In the genomic region with DNA sequence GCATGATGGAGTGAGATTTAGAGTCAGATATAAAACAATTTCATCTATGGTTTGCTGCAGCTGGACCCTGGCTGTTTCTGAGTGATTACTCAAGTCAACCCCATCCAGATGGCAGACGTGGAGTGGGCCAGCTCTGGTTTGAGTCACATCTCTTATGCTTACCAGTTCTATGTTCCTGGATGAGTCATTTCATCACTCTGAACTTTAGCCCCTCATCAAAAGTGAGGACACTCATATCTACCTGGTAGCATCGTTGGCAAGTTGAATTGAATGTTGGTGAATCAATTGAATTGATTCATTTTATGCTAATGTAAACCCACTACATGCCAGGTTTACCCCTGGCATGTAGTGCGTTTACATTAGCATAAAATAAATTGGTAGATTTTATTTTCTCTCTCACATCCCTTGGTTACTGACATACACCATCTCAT, we compare ENCODE assay signal across 9 cellular contexts.
DNase-seq lines count a peak whose midpoint lies in the region; ATAC-seq lines count a peak whose summit lies in the region.
"Had no signal": no experiment of that assay in that cellular context is flagged by ENCODE, and none has a peak within 500 bp of the region (broad histone marks: within the 10 kb centered on the region; RNA-seq: fewer than 3 reads in every experiment).

No MANE protein-coding gene starts in this region.

- ATAC-seq in GM21723 (IDR thresholded peaks at IDR 0.05; ENCODE audit: unreplicated experiment), result no peak

- peak; percentile 34 for DNase-seq in stimulated activated CD4-positive, alpha-beta T cell treated with anti-CD3 and anti-CD28 coated beads, Interleukin-1b, Interleukin-23, amount 100 ng/mL, for 48 hours
- no peak for DNase-seq in stimulated activated CD4-positive, alpha-beta T cell treated with anti-CD3 and anti-CD28 coated beads, Interleukin-4, amount 100 ng/mL, for 24 hours
- DNase-seq in MV-4-11 (lab: John Stamatoyannopoulos, UW) (peak; percentile 70), fibroblast of the conjunctiva (ENCODE audit: low read depth) (peak; percentile 84), NCI-H748 treated with DMSO at 0.1 percent for 48 hours (lab: John Stamatoyannopoulos, UW) (no peak), amygdala (lab: John Stamatoyannopoulos, UW) (no peak), foreskin melanocyte (no peak)
- DNase-seq: DMS153 had no signal

Comparison
In these comparisons a context has a peak if more than half of its experiments do, and no peak if none do; other contexts are left out.
1. DNase-seq: peak in stimulated activated CD4-positive, alpha-beta T cell treated with anti-CD3 and anti-CD28 coated beads, Interleukin-1b, Interleukin-23, amount 100 ng/mL, for 48 hours (single experiment), MV-4-11 (single experiment) and fibroblast of the conjunctiva (single experiment); none in stimulated activated CD4-positive, alpha-beta T cell treated with anti-CD3 and anti-CD28 coated beads, Interleukin-4, amount 100 ng/mL, for 24 hours (single experiment), NCI-H748 treated with DMSO at 0.1 percent for 48 hours (single experiment), amygdala (0 of 56) and foreskin melanocyte (single experiment).